In genomic region chr2:172995323-172996244, GRCh38 we compare ENCODE assay signal across 9 cellular contexts.
DNase-seq lines count a peak whose midpoint lies in the region; ATAC-seq and TF ChIP-seq lines count a peak whose summit lies in the region.
"Had no signal": no experiment of that assay in that cellular context is flagged by ENCODE, and none has a peak within 500 bp of the region (broad histone marks: within the 10 kb centered on the region; RNA-seq: fewer than 3 reads in every experiment).

No MANE protein-coding gene starts in this region.

- CTCF ChIA-PET in Panc1 (lab: Charles Lee) = interaction anchor here (0.7 kb wide), 1 partner anchor 288 kb away, joined by 7 read pairs; no protein-coding TSS in a partner anchor

- intact Hi-C loops in Panc1 (cut with micrococcal nuclease; ENCODE audit: unreplicated experiment) = no loop called here
- intact Hi-C loops in prostate gland (cut with DNase I) = no loop called here
- intact Hi-C loops in natural killer cell (cut with micrococcal nuclease) = no loop called here

- H3K36me3 Mint-ChIP-seq in natural killer cell = no peaks in the 10 kb centered on the region

- no peaks in the 10 kb centered on the region for H3K36me3 ChIP-seq in Panc1 (ENCODE audit: control insufficient read depth, insufficient read depth, low read length)
- no peaks in the 10 kb centered on the region for H3K36me3 ChIP-seq in prostate gland

- 57% methylated on average over 14 of the region's 14 CpGs for WGBS in prostate gland

- no peaks in the 10 kb centered on the region for H3K9me3 ChIP-seq in Panc1 (ENCODE audit: control insufficient read depth, insufficient read depth, low read depth, low read length)
- no peaks in the 10 kb centered on the region for H3K9me3 ChIP-seq in prostate gland

- H3K27ac ChIP-seq in Panc1 (ENCODE audit: low read length) = peak overlapping the region; percentile 26; the same call in 1 of the 2 replicates
- peak overlapping the region in 1 of 2 donors; percentile 20 for H3K27ac ChIP-seq in prostate gland

- H3K27ac Mint-ChIP-seq in natural killer cell = no peak overlapping the region

- no peak overlapping the region for H3K4me3 Mint-ChIP-seq in natural killer cell

- peaks cover 13 to 43% of the 10 kb centered on the region in 2 donors for H3K27me3 Mint-ChIP-seq in natural killer cell (ENCODE audit: low read depth in 2 of 2)

- in situ Hi-C loops in Panc1 (cut with HindIII; ENCODE audit: low pct_unique_long_range_greater_than_20kb, low sequenced_read_pairs) = no loop called here

- no peak for TF ChIP-seq POLR2A in prostate gland (IDR thresholded peaks at IDR 0.05)

- H3K4me1 ChIP-seq in Panc1 (ENCODE audit: control insufficient read depth, insufficient read depth, low read length) (peaks cover 16% of the 10 kb centered on the region), prostate gland (replicated peaks) (no peaks in the 10 kb centered on the region)

- ATAC-seq in Panc1 (peak; percentile 82), GM18858 (IDR thresholded peaks at IDR 0.05; ENCODE audit: unreplicated experiment) (no peak), natural killer cell (no peak)

- BruUV-seq in Panc1 (replicated peaks; lab: Mats Ljungman, UMichigan) = no TSS peak

- no peaks in the 10 kb centered on the region for H3K4me1 Mint-ChIP-seq in natural killer cell

- H3K27me3 ChIP-seq in Panc1 (ENCODE audit: control insufficient read depth, insufficient read depth, low read length) (no peaks in the 10 kb centered on the region), prostate gland (replicated peaks; ENCODE audit: insufficient read depth) (no peaks in the 10 kb centered on the region)

- peak; percentile 93 for DNase-seq in GM04503 (ENCODE audit: low read depth)
- no peak for DNase-seq in Panc1 (ENCODE audit: low read depth, low spot score)
- peak; percentile 95 for DNase-seq in fibroblast of pulmonary artery (ENCODE audit: low read depth)
- peak; percentile 36 for DNase-seq in prostate gland (ENCODE audit: low spot score)
- no peak for DNase-seq in NCI-H128 (lab: John Stamatoyannopoulos, UW; ENCODE audit: unreplicated experiment)
- no peak for DNase-seq in NCI-H446 treated with DMSO at 0.1 percent for 48 hours (lab: John Stamatoyannopoulos, UW)
- no peak for DNase-seq in natural killer cell
- DNase-seq: NCI-H1092 treated with DMSO at 0.1 percent for 48 hours had no signal

- H3K9me3 Mint-ChIP-seq in natural killer cell = no peaks in the 10 kb centered on the region

- no peak overlapping the region for H3K4me3 ChIP-seq in Panc1 (ENCODE audit: low read depth in 2 of 2, low read length in 2 of 2)
- H3K4me3 ChIP-seq in fibroblast of pulmonary artery (replicated peaks; ENCODE audit: low read depth, low read length) = no peak overlapping the region
- H3K4me3 ChIP-seq in prostate gland = no peak overlapping the region

- TF ChIP-seq CTCF in Panc1 (IDR thresholded peaks at IDR 0.05) (peak; percentile 36), fibroblast of pulmonary artery (IDR thresholded peaks at IDR 0.05; ENCODE audit: low read length, missing control alignments) (peak; percentile 46), prostate gland (IDR thresholded peaks at IDR 0.05) (peak in 1 of 4 experiments; percentile 11), natural killer cell (IDR thresholded peaks at IDR 0.05) (no peak)

- POLR2A ChIA-PET in Panc1 (lab: Charles Lee) = interaction anchor here (0.7 kb wide), 1 partner anchor 194 kb away, joined by 5 read pairs; no protein-coding TSS in a partner anchor

Comparison
In these comparisons a context has a peak if more than half of its experiments do, and no peak if none do; other contexts are left out.
1. DNase-seq: peak in GM04503 (single experiment), fibroblast of pulmonary artery (single experiment) and prostate gland (single experiment); none in Panc1 (single experiment), NCI-H128 (single experiment), NCI-H446 treated with DMSO at 0.1 percent for 48 hours (single experiment) and natural killer cell (single experiment).